ENCODE assay signal across 1 cellular context in genomic region chr2:190407246-190407661, GRCh38.
TF ChIP-seq lines count a peak whose summit lies in the region.

No MANE protein-coding gene starts in this region.

TF ChIP-seq in IMR-90, 13 proteins besides CTCF, POLR2A, EP300 and RAD21:
- no peak for TF ChIP-seq USF2 (IDR thresholded peaks at IDR 0.05; ENCODE audit: low read depth, low read length)
- TF ChIP-seq MXI1 (IDR thresholded peaks at IDR 0.05; ENCODE audit: borderline replicate concordance, low read depth, low read length), result no peak
- no peak for TF ChIP-seq CHD1 (IDR thresholded peaks at IDR 0.05; ENCODE audit: low read depth, low read length)
- TF ChIP-seq FOS (IDR thresholded peaks at IDR 0.05; ENCODE audit: low read depth, low read length), result no peak
- TF ChIP-seq MAZ (IDR thresholded peaks at IDR 0.05; ENCODE audit: borderline replicate concordance, low read depth, low read length), result no peak
- TF ChIP-seq CEBPB (IDR thresholded peaks at IDR 0.05; ENCODE audit: low read depth, low read length), result no peak
